In genomic region chr18:11506871-11507270, GRCh38 we compare ENCODE assay signal across 14 cellular contexts.
DNase-seq lines count a peak whose midpoint lies in the region; ATAC-seq, FAIRE-seq and TF ChIP-seq lines count a peak whose summit lies in the region.
"Had no signal": no experiment of that assay in that cellular context is flagged by ENCODE, and none has a peak within 500 bp of the region (broad histone marks: within the 10 kb centered on the region; RNA-seq: fewer than 3 reads in every experiment).

No MANE protein-coding gene starts in this region.

- no peak for FAIRE-seq in astrocyte (lab: Jason Lieb, UNC)
- FAIRE-seq: GM12892 had no signal

- no peaks in the 10 kb centered on the region for H4K20me1 ChIP-seq in astrocyte (ENCODE audit: insufficient read depth, low read length)

- H3K9ac ChIP-seq in astrocyte (ENCODE audit: low read length), result no peak overlapping the region

- H3K79me2 ChIP-seq in astrocyte (ENCODE audit: insufficient read depth, low read length), result no peaks in the 10 kb centered on the region

- no peak overlapping the region for H3K27ac ChIP-seq in astrocyte (ENCODE audit: low read depth, low read length)
- H3K27ac ChIP-seq in right lobe of liver, result no peak overlapping the region
- no peak overlapping the region for H3K27ac ChIP-seq in aorta (ENCODE audit: low read depth in 1 of 2, low read length in 2 of 2)

- H3K4me3 Mint-ChIP-seq in astrocyte (ENCODE audit: unreplicated experiment), result no peak overlapping the region
- H3K4me3 Mint-ChIP-seq: CD14-positive monocyte; CD8-positive, alpha-beta T cell had no signal

- no peak overlapping the region for H3K4me2 ChIP-seq in astrocyte (ENCODE audit: low read length)

- no peak overlapping the region for H2AFZ ChIP-seq in astrocyte (ENCODE audit: low read depth, low read length)

- H3K4me1 Mint-ChIP-seq in astrocyte (ENCODE audit: low read depth, unreplicated experiment), result peaks cover 6% of the 10 kb centered on the region

- H3K4me3 ChIP-seq in astrocyte (ENCODE audit: insufficient read depth, low read depth, low read length) (no peak overlapping the region), fibroblast of the aortic adventitia (ENCODE audit: low read depth, low read length) (no peak overlapping the region), right lobe of liver (no peak overlapping the region), aorta (ENCODE audit: low read length in 2 of 2) (no peak overlapping the region)

- no peaks in the 10 kb centered on the region for H3K36me3 ChIP-seq in astrocyte (ENCODE audit: insufficient read depth, low read length)
- H3K36me3 ChIP-seq in right lobe of liver, result no peaks in the 10 kb centered on the region
- no peaks in the 10 kb centered on the region for H3K36me3 ChIP-seq in aorta (ENCODE audit: control insufficient read depth in 1 of 2, insufficient read depth in 2 of 2, low read length in 1 of 2)

- H3K9me3 ChIP-seq in astrocyte (ENCODE audit: insufficient read depth, low read depth, low read length) (no peaks in the 10 kb centered on the region), right lobe of liver (no peaks in the 10 kb centered on the region), aorta (ENCODE audit: control insufficient read depth, low read length) (no peaks in the 10 kb centered on the region)
- H3K9me3 ChIP-seq: Caco-2 had no signal

- TF ChIP-seq CTCF in astrocyte (IDR thresholded peaks at IDR 0.05; ENCODE audit: insufficient read depth, low read depth, low read length) (no peak), fibroblast of the aortic adventitia (IDR thresholded peaks at IDR 0.05; ENCODE audit: insufficient read depth, low read length) (no peak), right lobe of liver (IDR thresholded peaks at IDR 0.05) (no peak)

- H3K27me3 ChIP-seq in astrocyte (ENCODE audit: insufficient read depth, low read length), result no peaks in the 10 kb centered on the region
- no peaks in the 10 kb centered on the region for H3K27me3 ChIP-seq in right lobe of liver
- H3K27me3 ChIP-seq in aorta (ENCODE audit: control insufficient read depth in 1 of 2, insufficient read depth in 2 of 2, low read length in 1 of 2), result no peaks in the 10 kb centered on the region

- intact Hi-C loops in right lobe of liver (cut with DNase I) (no loop called here), aorta (cut with DNase I) (no loop called here)

- no peak for ATAC-seq in GM19452 (IDR thresholded peaks at IDR 0.05; ENCODE audit: unreplicated experiment)
- ATAC-seq in right lobe of liver, result no peak
- ATAC-seq in aorta (ENCODE audit: low FRiP score), result no peak
- ATAC-seq: CD8-positive, alpha-beta T cell had no signal

- no peak overlapping the region for H3K27ac Mint-ChIP-seq in astrocyte (ENCODE audit: unreplicated experiment)
- H3K27ac Mint-ChIP-seq: CD14-positive monocyte; CD8-positive, alpha-beta T cell had no signal

- DNase-seq in LHCN-M2 (ENCODE audit: low read depth) (peak; percentile 31), astrocyte (ENCODE audit: low read depth) (peak; percentile 54), fibroblast of the aortic adventitia (ENCODE audit: low read depth) (peak; percentile 19), SW480 (ENCODE audit: low spot score) (no peak), right lobe of liver (no peak), aorta (no peak)
- DNase-seq: Caco-2; CD8-positive, alpha-beta T cell; DND-41; GDM1; H7 had no signal

- no peaks in the 10 kb centered on the region for H3K27me3 Mint-ChIP-seq in astrocyte (ENCODE audit: low read depth, unreplicated experiment)

- no peak for TF ChIP-seq POLR2A in right lobe of liver (IDR thresholded peaks at IDR 0.05)

- no peaks in the 10 kb centered on the region for H3K36me3 Mint-ChIP-seq in astrocyte (ENCODE audit: low read depth, unreplicated experiment)
- H3K36me3 Mint-ChIP-seq: CD14-positive monocyte; CD8-positive, alpha-beta T cell had no signal

- WGBS in right lobe of liver (ENCODE audit: insufficient coverage, low coverage, low lambda C conversion rate, missing lambda C conversion rate), result 54% methylated on average over 6 of the region's 6 CpGs
- WGBS in aorta, 2 donors, result 48 to 49% methylated on average over 6 of the region's 6 CpGs

- peaks cover 3% of the 10 kb centered on the region for H3K9me3 Mint-ChIP-seq in astrocyte (ENCODE audit: unreplicated experiment)
- H3K9me3 Mint-ChIP-seq: CD8-positive, alpha-beta T cell had no signal

- H3K4me1 ChIP-seq in astrocyte (ENCODE audit: insufficient read depth, low read length) (peaks cover 10% of the 10 kb centered on the region), right lobe of liver (no peaks in the 10 kb centered on the region), aorta (ENCODE audit: control insufficient read depth in 1 of 2, insufficient read depth in 2 of 2, low read length in 2 of 2) (no peaks in the 10 kb centered on the region)

Comparison
In these comparisons a context has a peak if more than half of its experiments do, and no peak if none do; other contexts are left out.
1. DNase-seq: peak in LHCN-M2 (single experiment), astrocyte (single experiment) and fibroblast of the aortic adventitia (single experiment); none in SW480 (single experiment), right lobe of liver (0 of 3) and aorta (0 of 2).